20 cellular contexts compared by ENCODE assay signal in genomic region chr21:44405948-44406872, GRCh38. TPM values are rescaled to one million over a fixed set of nuclear protein-coding genes. Genes with fewer than 3 reads are reported as not detected.
DNase-seq lines count a peak whose midpoint lies in the region; ATAC-seq, FAIRE-seq and TF ChIP-seq lines count a peak whose summit lies in the region.
"Had no signal": no experiment of that assay in that cellular context is flagged by ENCODE, and none has a peak within 500 bp of the region (broad histone marks: within the 10 kb centered on the region; RNA-seq: fewer than 3 reads in every experiment).

No MANE protein-coding gene starts in this region.

- no peak overlapping the region for H3K27ac Mint-ChIP-seq in endothelial cell (ENCODE audit: unreplicated experiment)
- H3K27ac Mint-ChIP-seq: nephron had no signal

- H3K4me3 ChIP-seq in right atrium auricular region (no peak overlapping the region), kidney (ENCODE audit: low read length in 2 of 2) (no peak overlapping the region)
- H3K4me3 ChIP-seq: lower lobe of right lung, SK-N-MC, upper lobe of left lung had no signal

- H3K4me1 ChIP-seq in right atrium auricular region (no peaks in the 10 kb centered on the region), kidney (ENCODE audit: control insufficient read depth in 1 of 2, insufficient read depth in 1 of 2, low read depth in 1 of 2, low read length in 2 of 2) (no peaks in the 10 kb centered on the region)
- H3K4me1 ChIP-seq: lower lobe of right lung, upper lobe of left lung had no signal

- intact Hi-C loops in Right ventricle myocardium superior (cut with DNase I) = no loop called here
- intact Hi-C loops in kidney (cut with DNase I) = no loop called here
- intact Hi-C loops in posterior vena cava (cut with DNase I) = loop anchor here in 1 of 2 donors (10.0 kb wide), 1 partner anchor 51 kb away; the partner anchor contains the start of gene TRPM2

- no peak for TF ChIP-seq CTCF in right atrium auricular region (IDR thresholded peaks at IDR 0.05)
- no peak for TF ChIP-seq CTCF in kidney (IDR thresholded peaks at IDR 0.05; ENCODE audit: borderline replicate concordance, extremely low read depth, insufficient read depth)
- TF ChIP-seq CTCF in endothelial cell (IDR thresholded peaks at IDR 0.05; ENCODE audit: unreplicated experiment) = no peak

- ATAC-seq in Right ventricle myocardium superior (ENCODE audit: poor library complexity) (no peak), GM21381 (IDR thresholded peaks at IDR 0.05; ENCODE audit: unreplicated experiment) (no peak)
- ATAC-seq: lower lobe of right lung, sciatic nerve had no signal

- no peaks in the 10 kb centered on the region for H3K9me3 ChIP-seq in right atrium auricular region
- H3K9me3 ChIP-seq in kidney (ENCODE audit: control insufficient read depth in 1 of 2, low read length in 2 of 2) = no peaks in the 10 kb centered on the region
- H3K9me3 ChIP-seq: lower lobe of right lung, upper lobe of left lung had no signal

- H3K27ac ChIP-seq in right atrium auricular region (no peak overlapping the region), kidney (ENCODE audit: low read depth in 2 of 2, low read length in 2 of 2) (no peak overlapping the region)
- H3K27ac ChIP-seq: lower lobe of right lung, SK-N-MC, upper lobe of left lung had no signal

- no peaks in the 10 kb centered on the region for H3K27me3 ChIP-seq in right atrium auricular region
- H3K27me3 ChIP-seq: upper lobe of left lung had no signal

- peaks cover 11% of the 10 kb centered on the region for H3K36me3 Mint-ChIP-seq in endothelial cell (ENCODE audit: low read depth, unreplicated experiment)
- H3K36me3 Mint-ChIP-seq: brain had no signal

- H3K36me3 ChIP-seq in right atrium auricular region = no peaks in the 10 kb centered on the region
- H3K36me3 ChIP-seq in kidney (ENCODE audit: control insufficient read depth in 1 of 2, insufficient read depth in 2 of 2, low read length in 2 of 2) = no peaks in the 10 kb centered on the region
- H3K36me3 ChIP-seq: lower lobe of right lung had no signal

- no peak for FAIRE-seq in kidney (lab: Jason Lieb, UNC)
- peak; percentile 74 for FAIRE-seq in urothelium cell line (lab: Jason Lieb, UNC)
- FAIRE-seq: H1 had no signal

- no peak overlapping the region for H3K9ac ChIP-seq in kidney (ENCODE audit: low read length in 2 of 2)

- H3K4me1 Mint-ChIP-seq in endothelial cell (ENCODE audit: unreplicated experiment) = no peaks in the 10 kb centered on the region
- H3K4me1 Mint-ChIP-seq: brain, nephron had no signal

- no peak overlapping the region for H3K4me3 Mint-ChIP-seq in endothelial cell (ENCODE audit: unreplicated experiment)
- H3K4me3 Mint-ChIP-seq: brain, nephron had no signal

- DNase-seq in right atrium auricular region (ENCODE audit: low spot score) (peak; percentile 28), Right ventricle myocardium superior (no peak), NCI-H226 (peak; percentile 87), kidney (peak; percentile 68), urothelium cell line (ENCODE audit: low spot score) (peak; percentile 70), posterior vena cava (ENCODE audit: low spot score) (no peak), endothelial cell (ENCODE audit: low spot score) (no peak)
- DNase-seq: AML-193; DMS53; KG1; lower lobe of right lung; NCI-H2227 treated with DMSO at 0.1 percent for 48 hours; stimulated activated CD4-positive, alpha-beta T cell treated with anti-CD3 and anti-CD28 coated beads, Interleukin-4, amount 100 ng/mL, for 24 hours had no signal

- H3K27me3 Mint-ChIP-seq in endothelial cell (ENCODE audit: unreplicated experiment) = peaks cover 17% of the 10 kb centered on the region

- peaks cover 6% of the 10 kb centered on the region for H3K9me3 Mint-ChIP-seq in endothelial cell (ENCODE audit: unreplicated experiment)

RNA-seq across cellular contexts. Expression of gene LRRC3, which starts 49.1 kb away (rescaled TPM):
- 1 to 10 TPM; 1.1 to 1.7 TPM for total RNA-seq in right atrium auricular region
- total RNA-seq in Right ventricle myocardium superior = 2.7 TPM
- total RNA-seq in kidney = 1.4 TPM
- polyA plus RNA-seq in kidney (ENCODE audit: insufficient read depth, low read depth, low replicate concordance) = 0.60 TPM
- total RNA-seq in posterior vena cava = 1 to 10 TPM; 1.5 to 1.8 TPM
- total RNA-seq in endothelial cell (ENCODE audit: unreplicated experiment) = 9.1 TPM

RNA-seq across cellular contexts. Expression of gene TRPM2, which starts 52.8 kb away (rescaled TPM):
- total RNA-seq in right atrium auricular region (under 1 TPM; 0.75 to 0.89 TPM), Right ventricle myocardium superior (1.9 TPM), kidney (11.5 TPM), posterior vena cava (10 to 100 TPM in 1 of 2 donors, 1 to 10 TPM in 1; 7.7 to 11.3 TPM), endothelial cell (ENCODE audit: unreplicated experiment) (0.15 TPM)
- 2.0 TPM for polyA plus RNA-seq in kidney (ENCODE audit: insufficient read depth, low read depth, low replicate concordance)

Comparison
In these comparisons a context has a peak if more than half of its experiments do, and no peak if none do; other contexts are left out.
1. DNase-seq: peak in right atrium auricular region (single experiment), NCI-H226 (single experiment), kidney (single experiment) and urothelium cell line (single experiment); none in Right ventricle myocardium superior (single experiment), posterior vena cava (single experiment) and endothelial cell (single experiment).